1 cellular context compared by ENCODE assay signal in the genomic region with DNA sequence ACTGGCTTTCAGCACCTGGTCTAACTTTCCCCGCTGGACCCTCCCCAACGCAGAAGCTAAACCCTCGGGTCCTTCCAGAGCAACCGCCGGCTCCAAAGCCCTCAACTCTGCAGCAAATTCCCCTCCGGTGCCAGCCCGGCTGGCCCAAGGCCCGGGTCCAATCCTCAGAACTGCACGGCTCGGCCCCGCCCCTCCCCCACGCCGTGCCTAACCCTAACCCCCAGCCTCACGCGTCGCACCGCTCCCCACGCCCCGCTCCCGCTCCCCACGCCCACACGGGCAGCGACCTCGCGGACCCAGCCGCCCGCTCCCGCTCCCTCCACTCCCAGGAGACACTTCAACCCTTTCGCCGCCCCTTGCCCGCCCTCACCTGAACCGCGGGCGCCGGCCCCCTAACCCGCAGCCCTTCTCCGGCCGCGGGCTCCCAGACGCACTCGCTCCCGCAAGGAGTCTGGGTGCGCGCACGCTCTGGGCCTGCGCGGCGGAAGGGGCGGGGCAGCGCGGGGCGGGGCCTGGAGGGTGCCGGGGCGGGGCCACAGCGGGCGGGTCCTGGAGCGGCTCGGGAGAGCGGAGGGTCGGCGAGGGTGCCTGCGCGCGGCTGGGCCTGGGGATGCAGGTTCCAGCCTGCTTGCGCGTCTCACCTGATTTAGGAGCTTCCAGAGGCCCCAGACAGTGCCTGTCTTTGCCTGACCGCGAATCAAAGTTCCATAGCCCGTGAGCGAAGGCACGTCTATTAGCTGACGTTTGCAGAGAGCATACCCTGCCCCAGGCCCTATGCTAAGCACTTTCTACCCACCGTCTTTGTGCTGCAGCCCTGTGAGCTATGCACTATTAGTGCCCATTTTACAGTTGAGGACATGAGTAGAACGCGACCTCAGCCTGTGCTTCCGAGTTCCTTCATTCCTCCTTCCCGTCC.
TF ChIP-seq lines count a peak whose summit lies in the region.

A gene (minus strand): TSS at position 453 of the 916 bp plus-strand sequence. CDS start 2,729 bp downstream, outside the sequence.

TF ChIP-seq in HepG2, 621 proteins besides CTCF, POLR2A, EP300 and RAD21 (continued from another document and continues in another):
- TF ChIP-seq, protein P1, sequence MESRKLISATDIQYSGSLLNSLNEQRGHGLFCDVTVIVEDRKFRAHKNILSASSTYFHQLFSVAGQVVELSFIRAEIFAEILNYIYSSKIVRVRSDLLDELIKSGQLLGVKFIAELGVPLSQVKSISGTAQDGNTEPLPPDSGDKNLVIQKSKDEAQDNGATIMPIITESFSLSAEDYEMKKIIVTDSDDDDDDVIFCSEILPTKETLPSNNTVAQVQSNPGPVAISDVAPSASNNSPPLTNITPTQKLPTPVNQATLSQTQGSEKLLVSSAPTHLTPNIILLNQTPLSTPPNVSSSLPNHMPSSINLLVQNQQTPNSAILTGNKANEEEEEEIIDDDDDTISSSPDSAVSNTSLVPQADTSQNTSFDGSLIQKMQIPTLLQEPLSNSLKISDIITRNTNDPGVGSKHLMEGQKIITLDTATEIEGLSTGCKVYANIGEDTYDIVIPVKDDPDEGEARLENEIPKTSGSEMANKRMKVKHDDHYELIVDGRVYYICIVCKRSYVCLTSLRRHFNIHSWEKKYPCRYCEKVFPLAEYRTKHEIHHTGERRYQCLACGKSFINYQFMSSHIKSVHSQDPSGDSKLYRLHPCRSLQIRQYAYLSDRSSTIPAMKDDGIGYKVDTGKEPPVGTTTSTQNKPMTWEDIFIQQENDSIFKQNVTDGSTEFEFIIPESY (CRISPR knock-in tag; IDR thresholded peaks at IDR 0.05), result no peak
- no peak for TF ChIP-seq GTF2F1 (IDR thresholded peaks at IDR 0.05; ENCODE audit: low read length)
- peak; percentile 96 for TF ChIP-seq ASH2L (IDR thresholded peaks at IDR 0.05; ENCODE audit: insufficient read length, low read depth, low read length)
- TF ChIP-seq MXD4 (CRISPR knock-in tag; IDR thresholded peaks at IDR 0.05), result no peak; the same call in 1 of the 2 replicates
- TF ChIP-seq ZNF337 (CRISPR knock-in tag; IDR thresholded peaks at IDR 0.05; ENCODE audit: borderline replicate concordance, low read depth), result no peak
- no peak for TF ChIP-seq HDAC2 (CRISPR knock-in tag; IDR thresholded peaks at IDR 0.05)
- TF ChIP-seq ZMYM3 (CRISPR knock-in tag; IDR thresholded peaks at IDR 0.05), result no peak
- TF ChIP-seq, protein P2, sequence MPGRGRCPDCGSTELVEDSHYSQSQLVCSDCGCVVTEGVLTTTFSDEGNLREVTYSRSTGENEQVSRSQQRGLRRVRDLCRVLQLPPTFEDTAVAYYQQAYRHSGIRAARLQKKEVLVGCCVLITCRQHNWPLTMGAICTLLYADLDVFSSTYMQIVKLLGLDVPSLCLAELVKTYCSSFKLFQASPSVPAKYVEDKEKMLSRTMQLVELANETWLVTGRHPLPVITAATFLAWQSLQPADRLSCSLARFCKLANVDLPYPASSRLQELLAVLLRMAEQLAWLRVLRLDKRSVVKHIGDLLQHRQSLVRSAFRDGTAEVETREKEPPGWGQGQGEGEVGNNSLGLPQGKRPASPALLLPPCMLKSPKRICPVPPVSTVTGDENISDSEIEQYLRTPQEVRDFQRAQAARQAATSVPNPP (CRISPR knock-in tag; IDR thresholded peaks at IDR 0.05), result no peak
- TF ChIP-seq, protein P3, sequence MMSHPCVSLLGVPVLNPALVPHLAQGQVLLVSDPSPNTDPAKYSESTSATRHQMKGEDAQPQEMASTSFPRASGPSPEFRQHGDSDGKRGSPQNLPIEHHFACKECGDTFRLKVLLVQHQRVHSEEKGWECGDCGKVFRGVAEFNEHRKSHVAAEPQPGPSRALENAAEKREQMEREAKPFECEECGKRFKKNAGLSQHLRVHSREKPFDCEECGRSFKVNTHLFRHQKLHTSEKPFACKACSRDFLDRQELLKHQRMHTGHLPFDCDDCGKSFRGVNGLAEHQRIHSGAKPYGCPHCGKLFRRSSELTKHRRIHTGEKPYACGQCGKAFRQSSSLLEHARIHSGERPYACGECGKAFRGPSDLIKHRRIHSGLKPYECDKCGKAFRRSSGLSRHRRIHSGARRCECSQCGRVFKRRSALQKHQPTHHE (CRISPR knock-in tag; IDR thresholded peaks at IDR 0.05; ENCODE audit: borderline replicate concordance), result no peak
- TF ChIP-seq ZNF563 (CRISPR knock-in tag; IDR thresholded peaks at IDR 0.05), result peak; percentile 23; the same call in 1 of the 2 replicates
- TF ChIP-seq KMT2B (CRISPR knock-in tag; IDR thresholded peaks at IDR 0.05), result peak; percentile 79; the same call in 1 of the 2 replicates
- TF ChIP-seq ZNF570 (CRISPR knock-in tag; IDR thresholded peaks at IDR 0.05; ENCODE audit: borderline replicate concordance), result no peak
- no peak for TF ChIP-seq TSC22D2 (CRISPR knock-in tag; IDR thresholded peaks at IDR 0.05; ENCODE audit: borderline replicate concordance)
- TF ChIP-seq TBP (CRISPR knock-in tag; IDR thresholded peaks at IDR 0.05), result no peak
- no peak for TF ChIP-seq HIVEP1 (CRISPR knock-in tag; IDR thresholded peaks at IDR 0.05)
- TF ChIP-seq, protein P4, sequence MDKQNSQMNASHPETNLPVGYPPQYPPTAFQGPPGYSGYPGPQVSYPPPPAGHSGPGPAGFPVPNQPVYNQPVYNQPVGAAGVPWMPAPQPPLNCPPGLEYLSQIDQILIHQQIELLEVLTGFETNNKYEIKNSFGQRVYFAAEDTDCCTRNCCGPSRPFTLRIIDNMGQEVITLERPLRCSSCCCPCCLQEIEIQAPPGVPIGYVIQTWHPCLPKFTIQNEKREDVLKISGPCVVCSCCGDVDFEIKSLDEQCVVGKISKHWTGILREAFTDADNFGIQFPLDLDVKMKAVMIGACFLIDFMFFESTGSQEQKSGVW (CRISPR knock-in tag; IDR thresholded peaks at IDR 0.05; ENCODE audit: borderline replicate concordance), result no peak
- peak; percentile 45 for TF ChIP-seq ERF (CRISPR knock-in tag; IDR thresholded peaks at IDR 0.05)
- TF ChIP-seq, protein P5, sequence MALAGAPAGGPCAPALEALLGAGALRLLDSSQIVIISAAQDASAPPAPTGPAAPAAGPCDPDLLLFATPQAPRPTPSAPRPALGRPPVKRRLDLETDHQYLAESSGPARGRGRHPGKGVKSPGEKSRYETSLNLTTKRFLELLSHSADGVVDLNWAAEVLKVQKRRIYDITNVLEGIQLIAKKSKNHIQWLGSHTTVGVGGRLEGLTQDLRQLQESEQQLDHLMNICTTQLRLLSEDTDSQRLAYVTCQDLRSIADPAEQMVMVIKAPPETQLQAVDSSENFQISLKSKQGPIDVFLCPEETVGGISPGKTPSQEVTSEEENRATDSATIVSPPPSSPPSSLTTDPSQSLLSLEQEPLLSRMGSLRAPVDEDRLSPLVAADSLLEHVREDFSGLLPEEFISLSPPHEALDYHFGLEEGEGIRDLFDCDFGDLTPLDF (CRISPR knock-in tag; IDR thresholded peaks at IDR 0.05), result no peak; the same call in 1 of the 2 replicates
- TF ChIP-seq SATB2 (CRISPR knock-in tag; IDR thresholded peaks at IDR 0.05), result no peak; the same call in 1 of the 2 replicates
- TF ChIP-seq, protein P6, sequence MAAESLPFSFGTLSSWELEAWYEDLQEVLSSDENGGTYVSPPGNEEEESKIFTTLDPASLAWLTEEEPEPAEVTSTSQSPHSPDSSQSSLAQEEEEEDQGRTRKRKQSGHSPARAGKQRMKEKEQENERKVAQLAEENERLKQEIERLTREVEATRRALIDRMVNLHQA (CRISPR knock-in tag; IDR thresholded peaks at IDR 0.05), result no peak
- TF ChIP-seq, protein P7, sequence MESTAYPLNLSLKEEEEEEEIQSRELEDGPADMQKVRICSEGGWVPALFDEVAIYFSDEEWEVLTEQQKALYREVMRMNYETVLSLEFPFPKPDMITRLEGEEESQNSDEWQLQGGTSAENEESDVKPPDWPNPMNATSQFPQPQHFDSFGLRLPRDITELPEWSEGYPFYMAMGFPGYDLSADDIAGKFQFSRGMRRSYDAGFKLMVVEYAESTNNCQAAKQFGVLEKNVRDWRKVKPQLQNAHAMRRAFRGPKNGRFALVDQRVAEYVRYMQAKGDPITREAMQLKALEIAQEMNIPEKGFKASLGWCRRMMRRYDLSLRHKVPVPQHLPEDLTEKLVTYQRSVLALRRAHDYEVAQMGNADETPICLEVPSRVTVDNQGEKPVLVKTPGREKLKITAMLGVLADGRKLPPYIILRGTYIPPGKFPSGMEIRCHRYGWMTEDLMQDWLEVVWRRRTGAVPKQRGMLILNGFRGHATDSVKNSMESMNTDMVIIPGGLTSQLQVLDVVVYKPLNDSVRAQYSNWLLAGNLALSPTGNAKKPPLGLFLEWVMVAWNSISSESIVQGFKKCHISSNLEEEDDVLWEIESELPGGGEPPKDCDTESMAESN (CRISPR knock-in tag; conservative IDR thresholded peaks at IDR 0.05), result peak; percentile 75; the same call in 1 of the 2 replicates
- TF ChIP-seq, protein P8, sequence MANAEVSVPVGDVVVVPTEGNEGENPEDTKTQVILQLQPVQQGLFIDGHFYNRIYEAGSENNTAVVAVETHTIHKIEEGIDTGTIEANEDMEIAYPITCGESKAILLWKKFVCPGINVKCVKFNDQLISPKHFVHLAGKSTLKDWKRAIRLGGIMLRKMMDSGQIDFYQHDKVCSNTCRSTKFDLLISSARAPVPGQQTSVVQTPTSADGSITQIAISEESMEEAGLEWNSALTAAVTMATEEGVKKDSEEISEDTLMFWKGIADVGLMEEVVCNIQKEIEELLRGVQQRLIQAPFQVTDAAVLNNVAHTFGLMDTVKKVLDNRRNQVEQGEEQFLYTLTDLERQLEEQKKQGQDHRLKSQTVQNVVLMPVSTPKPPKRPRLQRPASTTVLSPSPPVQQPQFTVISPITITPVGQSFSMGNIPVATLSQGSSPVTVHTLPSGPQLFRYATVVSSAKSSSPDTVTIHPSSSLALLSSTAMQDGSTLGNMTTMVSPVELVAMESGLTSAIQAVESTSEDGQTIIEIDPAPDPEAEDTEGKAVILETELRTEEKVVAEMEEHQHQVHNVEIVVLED (CRISPR knock-in tag; IDR thresholded peaks at IDR 0.05; ENCODE audit: borderline replicate concordance), result peak; percentile 85
- TF ChIP-seq, protein P9, sequence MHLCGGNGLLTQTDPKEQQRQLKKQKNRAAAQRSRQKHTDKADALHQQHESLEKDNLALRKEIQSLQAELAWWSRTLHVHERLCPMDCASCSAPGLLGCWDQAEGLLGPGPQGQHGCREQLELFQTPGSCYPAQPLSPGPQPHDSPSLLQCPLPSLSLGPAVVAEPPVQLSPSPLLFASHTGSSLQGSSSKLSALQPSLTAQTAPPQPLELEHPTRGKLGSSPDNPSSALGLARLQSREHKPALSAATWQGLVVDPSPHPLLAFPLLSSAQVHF (CRISPR knock-in tag; IDR thresholded peaks at IDR 0.05), result no peak
- no peak for TF ChIP-seq ZFYVE20 (CRISPR knock-in tag; IDR thresholded peaks at IDR 0.05; ENCODE audit: borderline replicate concordance, low read depth)
- TF ChIP-seq BORCS8-MEF2B (CRISPR knock-in tag; IDR thresholded peaks at IDR 0.05), result no peak
- TF ChIP-seq, protein P10, sequence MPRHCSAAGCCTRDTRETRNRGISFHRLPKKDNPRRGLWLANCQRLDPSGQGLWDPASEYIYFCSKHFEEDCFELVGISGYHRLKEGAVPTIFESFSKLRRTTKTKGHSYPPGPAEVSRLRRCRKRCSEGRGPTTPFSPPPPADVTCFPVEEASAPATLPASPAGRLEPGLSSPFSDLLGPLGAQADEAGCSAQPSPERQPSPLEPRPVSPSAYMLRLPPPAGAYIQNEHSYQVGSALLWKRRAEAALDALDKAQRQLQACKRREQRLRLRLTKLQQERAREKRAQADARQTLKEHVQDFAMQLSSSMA (CRISPR knock-in tag; IDR thresholded peaks at IDR 0.05), result no peak
- TF ChIP-seq ZNF546 (CRISPR knock-in tag; conservative IDR thresholded peaks at IDR 0.05), result no peak; the same call in 1 of the 2 replicates
- 0 out of 2 replicates have a peak, but pooled peaks have one; percentile 17 for TF ChIP-seq BRD4 (CRISPR knock-in tag; IDR thresholded peaks at IDR 0.05)
- TF ChIP-seq REPIN1 (CRISPR knock-in tag; IDR thresholded peaks at IDR 0.05; ENCODE audit: borderline replicate concordance, low read depth), result 0 out of 2 replicates have a peak, but pooled peaks have one; percentile 13
- TF ChIP-seq, protein P11, sequence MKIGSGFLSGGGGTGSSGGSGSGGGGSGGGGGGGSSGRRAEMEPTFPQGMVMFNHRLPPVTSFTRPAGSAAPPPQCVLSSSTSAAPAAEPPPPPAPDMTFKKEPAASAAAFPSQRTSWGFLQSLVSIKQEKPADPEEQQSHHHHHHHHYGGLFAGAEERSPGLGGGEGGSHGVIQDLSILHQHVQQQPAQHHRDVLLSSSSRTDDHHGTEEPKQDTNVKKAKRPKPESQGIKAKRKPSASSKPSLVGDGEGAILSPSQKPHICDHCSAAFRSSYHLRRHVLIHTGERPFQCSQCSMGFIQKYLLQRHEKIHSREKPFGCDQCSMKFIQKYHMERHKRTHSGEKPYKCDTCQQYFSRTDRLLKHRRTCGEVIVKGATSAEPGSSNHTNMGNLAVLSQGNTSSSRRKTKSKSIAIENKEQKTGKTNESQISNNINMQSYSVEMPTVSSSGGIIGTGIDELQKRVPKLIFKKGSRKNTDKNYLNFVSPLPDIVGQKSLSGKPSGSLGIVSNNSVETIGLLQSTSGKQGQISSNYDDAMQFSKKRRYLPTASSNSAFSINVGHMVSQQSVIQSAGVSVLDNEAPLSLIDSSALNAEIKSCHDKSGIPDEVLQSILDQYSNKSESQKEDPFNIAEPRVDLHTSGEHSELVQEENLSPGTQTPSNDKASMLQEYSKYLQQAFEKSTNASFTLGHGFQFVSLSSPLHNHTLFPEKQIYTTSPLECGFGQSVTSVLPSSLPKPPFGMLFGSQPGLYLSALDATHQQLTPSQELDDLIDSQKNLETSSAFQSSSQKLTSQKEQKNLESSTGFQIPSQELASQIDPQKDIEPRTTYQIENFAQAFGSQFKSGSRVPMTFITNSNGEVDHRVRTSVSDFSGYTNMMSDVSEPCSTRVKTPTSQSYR (CRISPR knock-in tag; IDR thresholded peaks at IDR 0.05; ENCODE audit: borderline replicate concordance), result peak; percentile 82
- TF ChIP-seq, protein P12, sequence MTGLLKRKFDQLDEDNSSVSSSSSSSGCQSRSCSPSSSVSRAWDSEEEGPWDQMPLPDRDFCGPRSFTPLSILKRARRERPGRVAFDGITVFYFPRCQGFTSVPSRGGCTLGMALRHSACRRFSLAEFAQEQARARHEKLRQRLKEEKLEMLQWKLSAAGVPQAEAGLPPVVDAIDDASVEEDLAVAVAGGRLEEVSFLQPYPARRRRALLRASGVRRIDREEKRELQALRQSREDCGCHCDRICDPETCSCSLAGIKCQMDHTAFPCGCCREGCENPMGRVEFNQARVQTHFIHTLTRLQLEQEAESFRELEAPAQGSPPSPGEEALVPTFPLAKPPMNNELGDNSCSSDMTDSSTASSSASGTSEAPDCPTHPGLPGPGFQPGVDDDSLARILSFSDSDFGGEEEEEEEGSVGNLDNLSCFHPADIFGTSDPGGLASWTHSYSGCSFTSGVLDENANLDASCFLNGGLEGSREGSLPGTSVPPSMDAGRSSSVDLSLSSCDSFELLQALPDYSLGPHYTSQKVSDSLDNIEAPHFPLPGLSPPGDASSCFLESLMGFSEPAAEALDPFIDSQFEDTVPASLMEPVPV (CRISPR knock-in tag; IDR thresholded peaks at IDR 0.05), result no peak
- no peak for TF ChIP-seq PRPF4 (IDR thresholded peaks at IDR 0.05; ENCODE audit: low read depth, low read length, poor library complexity, severe bottlenecking)
- TF ChIP-seq U2AF2 (IDR thresholded peaks at IDR 0.05; ENCODE audit: low read depth, low read length), result no peak
- TF ChIP-seq ZNF20 (CRISPR knock-in tag; IDR thresholded peaks at IDR 0.05), result no peak
- peak; percentile 64; the same call in 1 of the 2 replicates for TF ChIP-seq NFKB2 (CRISPR knock-in tag; IDR thresholded peaks at IDR 0.05; ENCODE audit: borderline replicate concordance)
- TF ChIP-seq SETDB1 (CRISPR knock-in tag; IDR thresholded peaks at IDR 0.05; ENCODE audit: borderline replicate concordance), result no peak
- TF ChIP-seq RFX5 (IDR thresholded peaks at IDR 0.05; ENCODE audit: low read depth, low read length), result no peak
- no peak for TF ChIP-seq SNAPC2 (CRISPR knock-in tag; IDR thresholded peaks at IDR 0.05)
- peak; percentile 79 for TF ChIP-seq ZNF629 (CRISPR knock-in tag; conservative IDR thresholded peaks at IDR 0.05)
- no peak for TF ChIP-seq ZSCAN29 (CRISPR knock-in tag; conservative IDR thresholded peaks at IDR 0.05)
